Comparison of ENCODE assay signal across 7 cellular contexts in genomic region chr1:111606457-111607215, GRCh38. TPM values are rescaled to one million over a fixed set of nuclear protein-coding genes. Genes with fewer than 3 reads are reported as not detected.
A peak's percentile ranks its signal among the peaks of the same experiment; 100 is the strongest.
DNase-seq lines count a peak whose midpoint lies in the region; ATAC-seq and TF ChIP-seq lines count a peak whose summit lies in the region.
"Not testable (repeated sequence)": the region's sequence is repeated elsewhere in the genome, so short reads cannot be mapped to it uniquely, and the experiment has no call there.

No MANE protein-coding gene starts in this region.

- DNase-seq in Daoy (ENCODE audit: low read depth) = peak; percentile 49
- peak; percentile 2 for DNase-seq in NCI-H345 (lab: John Stamatoyannopoulos, UW)
- not testable (repeated sequence) for DNase-seq in activated B cell treated with CpG ODN at 0.5 μM for 24 hours; left ventricle myocardium inferior; stimulated activated effector memory CD8-positive, alpha-beta T cell treated with anti-CD3 and anti-CD28 coated beads, Interleukin-12 subunit alpha, Interleukin-12 subunit beta, amount 100 ng/mL, for 72 hours (ENCODE audit: low spot score in 2 of 2)
- peak in 3 of 10 donors; percentile 18 to 68 (median 34) for DNase-seq in naive thymus-derived CD8-positive, alpha-beta T cell

- H3K27me3 Mint-ChIP-seq in activated B cell treated with CpG ODN at 0.5 μM for 24 hours; activated naive CD8-positive, alpha-beta T cell; naive thymus-derived CD8-positive, alpha-beta T cell: not testable (repeated sequence)

- H3K27ac ChIP-seq in left ventricle myocardium inferior (replicated peaks) = peak overlapping the region; percentile 28

- H3K36me3 Mint-ChIP-seq in activated B cell treated with CpG ODN at 0.5 μM for 24 hours (ENCODE audit: low read depth); activated naive CD8-positive, alpha-beta T cell; naive thymus-derived CD8-positive, alpha-beta T cell: not testable (repeated sequence)
- peaks cover 22% of the 10 kb centered on the region for H3K36me3 Mint-ChIP-seq in stimulated activated effector memory CD8-positive, alpha-beta T cell treated with anti-CD3 and anti-CD28 coated beads, Interleukin-12 subunit alpha, Interleukin-12 subunit beta, amount 100 ng/mL, for 72 hours

- peaks cover 43% of the 10 kb centered on the region for H3K4me1 Mint-ChIP-seq in activated B cell treated with CpG ODN at 0.5 μM for 24 hours
- peaks cover 57% of the 10 kb centered on the region for H3K4me1 Mint-ChIP-seq in activated naive CD8-positive, alpha-beta T cell (ENCODE audit: low read depth)
- peaks cover 31 to 56% (median 52%) of the 10 kb centered on the region in 4 donors for H3K4me1 Mint-ChIP-seq in naive thymus-derived CD8-positive, alpha-beta T cell
- peaks cover 50% of the 10 kb centered on the region for H3K4me1 Mint-ChIP-seq in stimulated activated effector memory CD8-positive, alpha-beta T cell treated with anti-CD3 and anti-CD28 coated beads, Interleukin-12 subunit alpha, Interleukin-12 subunit beta, amount 100 ng/mL, for 72 hours

- H3K27ac Mint-ChIP-seq in activated B cell treated with CpG ODN at 0.5 μM for 24 hours = not testable (repeated sequence)
- peak overlapping the region; percentile 73 for H3K27ac Mint-ChIP-seq in activated naive CD8-positive, alpha-beta T cell
- H3K27ac Mint-ChIP-seq in naive thymus-derived CD8-positive, alpha-beta T cell = peak overlapping the region in 9 of 10 donors; percentile 71 to 97 (median 90)
- H3K27ac Mint-ChIP-seq in stimulated activated effector memory CD8-positive, alpha-beta T cell treated with anti-CD3 and anti-CD28 coated beads, Interleukin-12 subunit alpha, Interleukin-12 subunit beta, amount 100 ng/mL, for 72 hours = peak overlapping the region; percentile 96

- not testable (repeated sequence) for H3K4me3 ChIP-seq in left ventricle myocardium inferior

- CTCF ChIA-PET in activated B cell treated with CpG ODN at 0.5 μM for 24 hours (lab: Charles Lee) = interaction anchor here (1.2 to 1.4 kb wide), 2 partner anchors 9 to 13 kb away, joined by 3 to 4 read pairs; partner anchors contain the start of gene RAP1A

- TF ChIP-seq CTCF in activated B cell treated with CpG ODN at 0.5 μM for 24 hours (IDR thresholded peaks at IDR 0.05); left ventricle myocardium inferior (IDR thresholded peaks at IDR 0.05; ENCODE audit: borderline replicate concordance): not testable (repeated sequence)

- intact Hi-C loops in activated B cell treated with CpG ODN at 0.5 μM for 24 hours (cut with micrococcal nuclease); left ventricle myocardium inferior (cut with micrococcal nuclease): not testable (repeated sequence)

- POLR2A ChIA-PET in activated B cell treated with CpG ODN at 0.5 μM for 24 hours (lab: Charles Lee) = interaction anchor here (0.5 to 9.2 kb wide), 3 partner anchors 12 to 300 kb away, joined by 3 to 159 read pairs (median 3); partner anchors contain the start of gene RAP1A
- POLR2A ChIA-PET in naive thymus-derived CD8-positive, alpha-beta T cell (lab: Charles Lee) = interaction anchor here (0.7 to 5.6 kb wide), 6 partner anchors 10 to 99 kb away, joined by 3 to 61 read pairs (median 6); partner anchors contain the start of gene RAP1A

- H3K27me3 ChIP-seq in left ventricle myocardium inferior (ENCODE audit: low read depth) = not testable (repeated sequence)

- H3K4me3 Mint-ChIP-seq in activated B cell treated with CpG ODN at 0.5 μM for 24 hours; stimulated activated effector memory CD8-positive, alpha-beta T cell treated with anti-CD3 and anti-CD28 coated beads, Interleukin-12 subunit alpha, Interleukin-12 subunit beta, amount 100 ng/mL, for 72 hours: not testable (repeated sequence)
- H3K4me3 Mint-ChIP-seq in activated naive CD8-positive, alpha-beta T cell = peak overlapping the region; percentile 35
- H3K4me3 Mint-ChIP-seq in naive thymus-derived CD8-positive, alpha-beta T cell = peak overlapping the region in 8 of 10 donors; percentile 22 to 76 (median 60)

- H3K9me3 ChIP-seq in left ventricle myocardium inferior (replicated peaks) = not testable (repeated sequence)

- H3K4me1 ChIP-seq in left ventricle myocardium inferior = peaks cover 12% of the 10 kb centered on the region

- not testable (repeated sequence) for H3K9me3 Mint-ChIP-seq in activated B cell treated with CpG ODN at 0.5 μM for 24 hours; activated naive CD8-positive, alpha-beta T cell (ENCODE audit: low read depth); naive thymus-derived CD8-positive, alpha-beta T cell; stimulated activated effector memory CD8-positive, alpha-beta T cell treated with anti-CD3 and anti-CD28 coated beads, Interleukin-12 subunit alpha, Interleukin-12 subunit beta, amount 100 ng/mL, for 72 hours

- ATAC-seq in activated B cell treated with CpG ODN at 0.5 μM for 24 hours (ENCODE audit: low read depth) = peak; percentile 30
- ATAC-seq in naive thymus-derived CD8-positive, alpha-beta T cell = peak in 1 of 2 donors; percentile 17
- not testable (repeated sequence) for ATAC-seq in stimulated activated effector memory CD8-positive, alpha-beta T cell treated with anti-CD3 and anti-CD28 coated beads, Interleukin-12 subunit alpha, Interleukin-12 subunit beta, amount 100 ng/mL, for 72 hours

- not testable (repeated sequence) for H3K36me3 ChIP-seq in left ventricle myocardium inferior

RNA-seq across cellular contexts. Expression of gene RAP1A, which starts 13.0 kb away (rescaled TPM):
- total RNA-seq in Daoy (2014; rRNA removed; shearing (Covaris generic)) = 42.8 and 47.1 TPM in 2 replicates
- 92.4 and 93.8 TPM in 2 replicates for total RNA-seq in activated B cell treated with CpG ODN at 0.5 μM for 24 hours
- total RNA-seq in left ventricle myocardium inferior = 112 TPM
- total RNA-seq in naive thymus-derived CD8-positive, alpha-beta T cell = 100 to 1,000 TPM; 124 to 130 TPM
- polyA plus RNA-seq in naive thymus-derived CD8-positive, alpha-beta T cell = 10 to 100 TPM; 43.4 to 53.9 (median 50.0) TPM
